Comparison of ENCODE assay signal across 21 cellular contexts in the genomic region with DNA sequence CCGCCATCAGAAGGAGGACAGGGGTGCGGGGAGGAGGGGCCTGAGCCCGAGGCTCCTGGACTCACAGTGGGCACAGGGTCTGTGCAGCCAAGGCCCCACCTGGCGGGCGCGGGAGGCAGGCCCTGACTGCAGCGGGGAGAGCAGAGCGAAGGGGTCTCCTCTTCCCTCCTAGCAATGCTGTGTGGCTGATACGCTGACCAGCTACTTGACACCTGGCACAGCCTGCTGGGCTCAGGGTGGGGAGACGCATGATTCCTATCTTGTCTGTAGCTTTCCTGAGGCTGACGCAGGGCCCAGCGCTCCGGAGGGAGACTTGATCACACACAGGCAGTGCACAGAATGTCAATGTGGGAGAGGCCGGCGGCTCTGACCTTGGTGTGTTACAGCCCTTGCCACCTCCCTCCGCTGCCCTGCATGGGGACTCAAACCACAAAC.
A peak's percentile ranks its signal among the peaks of the same experiment; 100 is the strongest.
DNase-seq lines count a peak whose midpoint lies in the region; ATAC-seq and TF ChIP-seq lines count a peak whose summit lies in the region.
"Had no signal": no experiment of that assay in that cellular context is flagged by ENCODE, and none has a peak within 500 bp of the region (broad histone marks: within the 10 kb centered on the region; RNA-seq: fewer than 3 reads in every experiment).

No MANE protein-coding gene starts in this region.

- no peak overlapping the region for H3K27ac Mint-ChIP-seq in activated naive CD8-positive, alpha-beta T cell treated with anti-CD3 and anti-CD28 coated beads, Interleukin-2, amount 10 ng/mL, durations not matched to agents 7 days and 5 days
- H3K27ac Mint-ChIP-seq in activated naive CD8-positive, alpha-beta T cell treated with anti-CD3 and anti-CD28 coated beads for 36 hours: no peak overlapping the region
- no peak overlapping the region for H3K27ac Mint-ChIP-seq in endodermal cell

- no peak overlapping the region for H3K27ac ChIP-seq in endodermal cell (ENCODE audit: low read depth, low read length)
- H3K27ac ChIP-seq in upper lobe of right lung: no peak overlapping the region
- H3K27ac ChIP-seq: KMS-11, RWPE1 had no signal

- no peak overlapping the region for H3K9ac ChIP-seq in endodermal cell (ENCODE audit: extremely low read depth, low read length, poor library complexity, severe bottlenecking)
- H3K9ac ChIP-seq: KMS-11 had no signal

- peaks cover 4% of the 10 kb centered on the region for H3K4me1 ChIP-seq in endodermal cell (ENCODE audit: control insufficient read depth, insufficient read depth, low read length)
- no peaks in the 10 kb centered on the region for H3K4me1 ChIP-seq in mucosa of descending colon (ENCODE audit: low read depth)
- H3K4me1 ChIP-seq in upper lobe of right lung: no peaks in the 10 kb centered on the region

- DNase-seq in activated naive CD8-positive, alpha-beta T cell treated with anti-CD3 and anti-CD28 coated beads, Interleukin-2, amount 10 ng/mL, durations not matched to agents 7 days and 5 days: peak; percentile 24
- DNase-seq in activated naive CD8-positive, alpha-beta T cell treated with anti-CD3 and anti-CD28 coated beads for 36 hours: no peak
- DNase-seq in endodermal cell (peak; percentile 45), mucosa of descending colon (peak in 2 of 3 donors; percentile 18 to 29), upper lobe of right lung (peak; percentile 61), SW480 (ENCODE audit: low spot score) (no peak), AG08395 (ENCODE audit: low spot score) (no peak)
- DNase-seq: ACHN; activated CD4-positive, alpha-beta T cell treated with anti-CD3 and anti-CD28 coated beads, Interleukin-2, amount 50 U/mL, for 4 hours; activated T-cell treated with anti-CD3 and anti-CD28 coated beads, Interleukin-2, amount 50 U/mL, for 4 hours; caudate nucleus; CD4-positive, alpha-beta memory T cell; effector CD4-positive, alpha-beta T cell; GF-D8; NCI-H2029; NCI-H446; stimulated activated CD4-positive, alpha-beta T cell treated with anti-CD3 and anti-CD28 coated beads, Interleukin-2, amount 100 ng/mL, for 48 hours had no signal

- H3K27me3 Mint-ChIP-seq in activated naive CD8-positive, alpha-beta T cell treated with anti-CD3 and anti-CD28 coated beads, Interleukin-2, amount 10 ng/mL, durations not matched to agents 7 days and 5 days: no peaks in the 10 kb centered on the region
- H3K27me3 Mint-ChIP-seq in activated naive CD8-positive, alpha-beta T cell treated with anti-CD3 and anti-CD28 coated beads for 36 hours: no peaks in the 10 kb centered on the region
- H3K27me3 Mint-ChIP-seq in endodermal cell (ENCODE audit: insufficient read depth): no peaks in the 10 kb centered on the region
- H3K27me3 Mint-ChIP-seq: CD4-positive, alpha-beta memory T cell had no signal

- no peaks in the 10 kb centered on the region for H3K9me3 Mint-ChIP-seq in activated naive CD8-positive, alpha-beta T cell treated with anti-CD3 and anti-CD28 coated beads, Interleukin-2, amount 10 ng/mL, durations not matched to agents 7 days and 5 days
- no peaks in the 10 kb centered on the region for H3K9me3 Mint-ChIP-seq in activated naive CD8-positive, alpha-beta T cell treated with anti-CD3 and anti-CD28 coated beads for 36 hours
- H3K9me3 Mint-ChIP-seq in endodermal cell: no peaks in the 10 kb centered on the region
- H3K9me3 Mint-ChIP-seq: activated T-cell treated with anti-CD3 and anti-CD28 coated beads, Interleukin-2, amount 50 U/mL, for 4 hours; CD4-positive, alpha-beta memory T cell had no signal

- intact Hi-C loops in mucosa of descending colon (cut with DNase I, micrococcal nuclease) (no loop called here), upper lobe of right lung (cut with DNase I) (no loop called here)

- H3K27me3 ChIP-seq in endodermal cell (ENCODE audit: control insufficient read depth, insufficient read depth, low read length, poor library complexity, severe bottlenecking): no peaks in the 10 kb centered on the region
- H3K27me3 ChIP-seq in upper lobe of right lung: no peaks in the 10 kb centered on the region

- no peak overlapping the region for H3K4me3 Mint-ChIP-seq in activated naive CD8-positive, alpha-beta T cell treated with anti-CD3 and anti-CD28 coated beads, Interleukin-2, amount 10 ng/mL, durations not matched to agents 7 days and 5 days
- no peak overlapping the region for H3K4me3 Mint-ChIP-seq in activated naive CD8-positive, alpha-beta T cell treated with anti-CD3 and anti-CD28 coated beads for 36 hours
- no peak overlapping the region for H3K4me3 Mint-ChIP-seq in endodermal cell
- H3K4me3 Mint-ChIP-seq: activated T-cell treated with anti-CD3 and anti-CD28 coated beads, Interleukin-2, amount 50 U/mL, for 4 hours; CD4-positive, alpha-beta memory T cell had no signal

- H3K36me3 ChIP-seq in endodermal cell (ENCODE audit: control insufficient read depth, insufficient read depth, low read length) (no peaks in the 10 kb centered on the region), mucosa of descending colon (ENCODE audit: low read depth) (no peaks in the 10 kb centered on the region), upper lobe of right lung (no peaks in the 10 kb centered on the region)

- POLR2A ChIA-PET in activated naive CD8-positive, alpha-beta T cell treated with anti-CD3 and anti-CD28 coated beads, Interleukin-2, amount 10 ng/mL, durations not matched to agents 7 days and 5 days (lab: Charles Lee): no interaction called here

- H3K4me3 ChIP-seq in endodermal cell (ENCODE audit: low read length) (no peak overlapping the region), mucosa of descending colon (no peak overlapping the region), upper lobe of right lung (no peak overlapping the region)

- 92 to 97% methylated on average over 9 to 16 of the region's 16 CpGs for WGBS in endodermal cell (ENCODE audit: insufficient coverage in 1 of 2, insufficient read length in 1 of 2), 2 experiments

- TF ChIP-seq CTCF in endodermal cell (conservative IDR thresholded peaks at IDR 0.05): no peak
- no peak for TF ChIP-seq CTCF in mucosa of descending colon (IDR thresholded peaks at IDR 0.05)
- TF ChIP-seq CTCF in upper lobe of right lung (IDR thresholded peaks at IDR 0.05): no peak

- H3K9me3 ChIP-seq in endodermal cell (ENCODE audit: control insufficient read depth, low read length): no peaks in the 10 kb centered on the region
- no peaks in the 10 kb centered on the region for H3K9me3 ChIP-seq in mucosa of descending colon
- H3K9me3 ChIP-seq in upper lobe of right lung: no peaks in the 10 kb centered on the region

- no peaks in the 10 kb centered on the region for H3K4me1 Mint-ChIP-seq in activated naive CD8-positive, alpha-beta T cell treated with anti-CD3 and anti-CD28 coated beads, Interleukin-2, amount 10 ng/mL, durations not matched to agents 7 days and 5 days
- H3K4me1 Mint-ChIP-seq in activated naive CD8-positive, alpha-beta T cell treated with anti-CD3 and anti-CD28 coated beads for 36 hours: no peaks in the 10 kb centered on the region
- peaks cover 6% of the 10 kb centered on the region for H3K4me1 Mint-ChIP-seq in endodermal cell

- peaks cover 2% of the 10 kb centered on the region for H3K36me3 Mint-ChIP-seq in activated naive CD8-positive, alpha-beta T cell treated with anti-CD3 and anti-CD28 coated beads, Interleukin-2, amount 10 ng/mL, durations not matched to agents 7 days and 5 days
- H3K36me3 Mint-ChIP-seq in activated naive CD8-positive, alpha-beta T cell treated with anti-CD3 and anti-CD28 coated beads for 36 hours: peaks cover 4% of the 10 kb centered on the region
- no peaks in the 10 kb centered on the region for H3K36me3 Mint-ChIP-seq in endodermal cell (ENCODE audit: low read depth)

- no peak for ATAC-seq in activated naive CD8-positive, alpha-beta T cell treated with anti-CD3 and anti-CD28 coated beads, Interleukin-2, amount 10 ng/mL, durations not matched to agents 7 days and 5 days (ENCODE audit: low read depth)
- ATAC-seq in mucosa of descending colon: no peak
- ATAC-seq in upper lobe of right lung: no peak
- no peak for ATAC-seq in activated CD4-positive, CD25-positive, alpha-beta regulatory T cell treated with anti-CD3 and anti-CD28 coated beads, Interleukin-2, amount 50 U/mL, for 24 hours
- ATAC-seq: activated T-cell treated with anti-CD3 and anti-CD28 coated beads, Interleukin-2, amount 50 U/mL, for 4 hours; left lobe of liver had no signal

Comparison
In these comparisons a context has a peak if more than half of its experiments do, and no peak if none do; other contexts are left out.
1. DNase-seq: peak in activated naive CD8-positive, alpha-beta T cell treated with anti-CD3 and anti-CD28 coated beads, Interleukin-2, amount 10 ng/mL, durations not matched to agents 7 days and 5 days (single experiment), endodermal cell (single experiment), mucosa of descending colon (2 of 3) and upper lobe of right lung (single experiment); none in activated naive CD8-positive, alpha-beta T cell treated with anti-CD3 and anti-CD28 coated beads for 36 hours (single experiment), SW480 (single experiment) and AG08395 (single experiment).